8 cellular contexts compared by ENCODE assay signal in the genomic region with DNA sequence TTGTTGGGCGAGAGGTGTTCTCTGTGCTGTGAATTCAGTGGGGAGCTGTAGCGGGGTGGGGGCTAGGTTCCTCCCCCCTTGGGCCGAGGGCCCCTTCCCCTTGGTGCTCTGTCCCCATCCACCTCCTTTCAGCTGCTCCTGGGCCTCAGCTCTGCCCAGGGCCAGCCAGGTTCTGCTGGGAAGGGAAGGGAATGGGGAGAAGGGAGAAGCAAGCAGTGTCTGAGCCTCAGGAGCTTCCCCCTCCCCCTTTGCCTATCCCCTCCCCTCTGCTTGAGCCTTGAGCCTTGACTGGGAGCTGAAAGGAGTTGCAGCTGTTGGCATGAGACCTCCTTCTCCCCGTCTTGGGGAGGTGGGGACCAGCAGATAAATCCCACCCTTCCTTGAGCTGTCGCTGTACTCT. TPM values are rescaled to one million over a fixed set of nuclear protein-coding genes. Genes with fewer than 3 reads are reported as not detected.
DNase-seq lines count a peak whose midpoint lies in the region; ATAC-seq and TF ChIP-seq lines count a peak whose summit lies in the region.

No MANE protein-coding gene starts in this region.

- no peaks in the 10 kb centered on the region for H3K27me3 ChIP-seq in CD8-positive, alpha-beta T cell (ENCODE audit: insufficient read depth, low read length)
- no peaks in the 10 kb centered on the region for H3K27me3 ChIP-seq in MG63

- peaks cover 59% of the 10 kb centered on the region for H3K36me3 Mint-ChIP-seq in CD8-positive, alpha-beta T cell

- no peak for ATAC-seq in CD8-positive, alpha-beta T cell
- no peak for ATAC-seq in HG03280 (IDR thresholded peaks at IDR 0.05; ENCODE audit: unreplicated experiment)

- TF ChIP-seq CTCF in CD8-positive, alpha-beta T cell (IDR thresholded peaks at IDR 0.05): no peak

- peaks cover 34% of the 10 kb centered on the region for H3K36me3 ChIP-seq in CD8-positive, alpha-beta T cell (ENCODE audit: insufficient read depth, low read length)
- peaks cover 16% of the 10 kb centered on the region for H3K36me3 ChIP-seq in MG63

- POLR2A ChIA-PET in CD8-positive, alpha-beta T cell (lab: Charles Lee): interaction anchor here (0.8 to 2.9 kb wide), 10 partner anchors 13 to 486 kb away, joined by 3 to 15 read pairs (median 4); a partner anchor contains a TSS

- no peaks in the 10 kb centered on the region for H3K27me3 Mint-ChIP-seq in CD8-positive, alpha-beta T cell (ENCODE audit: low read depth)

- peak overlapping the region; percentile 93 for H3K4me3 ChIP-seq in CD8-positive, alpha-beta T cell (ENCODE audit: low read depth, low read length)
- peak overlapping the region; percentile 66 for H3K4me3 ChIP-seq in MG63

- H3K4me1 Mint-ChIP-seq in CD8-positive, alpha-beta T cell (ENCODE audit: low read depth): peaks cover 47% of the 10 kb centered on the region

- H3K27ac ChIP-seq in CD8-positive, alpha-beta T cell (ENCODE audit: low read depth, low read length): peak overlapping the region; percentile 78
- peak overlapping the region; percentile 75 for H3K27ac ChIP-seq in cingulate gyrus (ENCODE audit: low read depth, low read length)

- CTCF ChIA-PET in CD8-positive, alpha-beta T cell (lab: Charles Lee): interaction anchor here (0.6 to 1.9 kb wide), 5 partner anchors 10 to 122 kb away, joined by 3 to 10 read pairs (median 4); no protein-coding TSS in a partner anchor

- H3K27ac Mint-ChIP-seq in CD8-positive, alpha-beta T cell: no peak overlapping the region

- intact Hi-C loops in CD8-positive, alpha-beta T cell (cut with DNase I, micrococcal nuclease): loop anchor here in 1 of 2 experiments (1.0 kb wide), 1 partner anchor 8 kb away; a partner anchor contains a TSS

- no peaks in the 10 kb centered on the region for H3K9me3 ChIP-seq in CD8-positive, alpha-beta T cell (ENCODE audit: low read length)
- no peaks in the 10 kb centered on the region for H3K9me3 ChIP-seq in MG63

- no peak for DNase-seq in CD8-positive, alpha-beta T cell
- DNase-seq in MG63 (peak; percentile 10), myocyte (ENCODE audit: low read depth) (peak; percentile 51), NCI-H1092 treated with DMSO at 0.1 percent for 48 hours (lab: John Stamatoyannopoulos, UW) (no peak), NCI-H446 treated with DMSO at 0.1 percent for 48 hours (lab: John Stamatoyannopoulos, UW) (no peak), NOMO-1 (lab: John Stamatoyannopoulos, UW; ENCODE audit: unreplicated experiment in 2 of 2) (no peak)

- H3K4me1 ChIP-seq in CD8-positive, alpha-beta T cell (ENCODE audit: insufficient read depth, low read length): peaks cover 21% of the 10 kb centered on the region

- no peaks in the 10 kb centered on the region for H3K9me3 Mint-ChIP-seq in CD8-positive, alpha-beta T cell

- peak overlapping the region; percentile 99 for H3K4me3 Mint-ChIP-seq in CD8-positive, alpha-beta T cell

RNA-seq across cellular contexts. Expression of a gene that starts 0.6 kb away (rescaled TPM):
- total RNA-seq in CD8-positive, alpha-beta T cell: 10 to 100 TPM; 20.1 to 20.2 TPM
- total RNA-seq in MG63 (2014; rRNA removed; shearing (Covaris generic); ENCODE audit: low replicate concordance): 45.4 and 73.7 TPM in 2 replicates
- 64.0 and 65.6 TPM in 2 replicates for total RNA-seq in myocyte
- 65.4 TPM for polyA plus RNA-seq in myocyte (2012)

RNA-seq across cellular contexts. Expression of a gene that starts 6.8 kb away (rescaled TPM):
- 10 to 100 TPM; 20.9 to 21.7 TPM for total RNA-seq in CD8-positive, alpha-beta T cell
- 34.4 and 51.7 TPM in 2 replicates for total RNA-seq in MG63 (2014; rRNA removed; shearing (Covaris generic); ENCODE audit: low replicate concordance)
- 94.5 and 194 TPM in 2 replicates for total RNA-seq in myocyte
- polyA plus RNA-seq in myocyte (2012): 106 TPM

RNA-seq across cellular contexts. Expression of a gene that starts 7.1 kb away (rescaled TPM):
- total RNA-seq in CD8-positive, alpha-beta T cell: 10 to 100 TPM; 14.5 to 15.3 TPM
- total RNA-seq in MG63 (2014; rRNA removed; shearing (Covaris generic); ENCODE audit: low replicate concordance): 62.9 and 75.6 TPM in 2 replicates
- total RNA-seq in myocyte: 29.2 and 33.6 TPM in 2 replicates
- polyA plus RNA-seq in myocyte (2012): 133 TPM

RNA-seq across cellular contexts. Expression of a gene that starts 32.8 kb away (rescaled TPM):
- total RNA-seq in CD8-positive, alpha-beta T cell: 1 to 10 TPM; 5.2 to 5.4 TPM
- total RNA-seq in MG63 (2014; rRNA removed; shearing (Covaris generic); ENCODE audit: low replicate concordance): 7.6 and 10.8 TPM in 2 replicates
- 54.1 and 58.1 TPM in 2 replicates for total RNA-seq in myocyte
- polyA plus RNA-seq in myocyte (2012): 44.2 TPM

RNA-seq across cellular contexts. Expression of a gene that starts 36.5 kb away (rescaled TPM):
- 10 to 100 TPM; 14.1 to 19.5 TPM for total RNA-seq in CD8-positive, alpha-beta T cell
- 27.4 and 37.3 TPM in 2 replicates for total RNA-seq in MG63 (2014; rRNA removed; shearing (Covaris generic); ENCODE audit: low replicate concordance)
- 50.5 and 52.1 TPM in 2 replicates for total RNA-seq in myocyte
- polyA plus RNA-seq in myocyte (2012): 48.6 TPM

Comparison
In these comparisons a context has a peak if more than half of its experiments do, and no peak if none do; other contexts are left out.
1. DNase-seq: peak in MG63 (single experiment) and myocyte (single experiment); none in CD8-positive, alpha-beta T cell (0 of 7), NCI-H1092 treated with DMSO at 0.1 percent for 48 hours (single experiment), NCI-H446 treated with DMSO at 0.1 percent for 48 hours (single experiment) and NOMO-1 (0 of 2).